ENCODE assay signal across 8 cellular contexts in the genomic region with DNA sequence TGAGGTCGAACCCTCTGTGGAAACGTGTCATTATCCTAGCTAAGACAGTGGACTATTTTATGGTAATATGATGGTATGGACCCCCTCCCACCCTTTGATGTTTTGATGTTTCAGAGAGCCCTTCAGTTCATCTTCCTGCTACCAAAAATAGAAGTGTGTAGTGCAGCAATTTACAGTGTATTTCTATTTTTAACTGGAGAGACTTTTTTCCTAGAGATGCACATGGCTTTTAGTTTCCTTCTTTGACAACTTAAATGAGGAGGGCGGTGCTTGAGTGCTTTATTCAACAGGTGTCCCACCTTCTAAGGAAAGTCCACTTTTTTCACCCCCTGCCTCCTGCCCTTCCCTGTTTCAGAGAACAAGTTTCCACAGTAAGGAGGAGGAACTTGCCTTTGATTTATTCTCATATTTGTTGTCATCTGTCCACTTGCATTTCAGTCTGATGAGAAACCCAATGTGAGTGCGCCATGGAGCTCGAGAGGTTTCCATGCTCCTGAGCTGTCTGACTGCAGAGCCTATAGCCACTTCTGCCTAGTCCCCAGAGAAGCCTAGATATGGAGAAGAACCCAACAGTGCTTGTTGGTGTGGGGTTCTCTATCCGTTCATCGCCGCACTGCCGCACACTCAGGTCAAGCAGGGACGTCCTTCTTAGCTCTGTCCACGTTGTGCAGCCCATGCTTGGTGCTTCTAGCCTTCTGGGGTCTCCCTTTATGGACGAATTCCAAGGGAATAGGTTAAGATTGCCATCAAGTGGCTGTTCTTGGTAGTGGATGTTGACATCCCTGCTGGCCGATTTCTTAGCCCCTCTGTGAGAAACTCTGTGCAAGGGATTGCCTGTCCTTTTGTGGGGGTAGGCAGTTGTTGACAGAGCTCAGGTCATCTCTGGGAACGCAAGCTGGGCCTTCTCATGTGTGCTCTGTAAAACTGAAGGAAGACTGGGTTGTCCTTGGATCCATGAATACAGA.
DNase-seq lines count a peak whose midpoint lies in the region; ATAC-seq and TF ChIP-seq lines count a peak whose summit lies in the region.

No MANE protein-coding gene starts in this region.

- H3K4me3 Mint-ChIP-seq in Calu3 (ENCODE audit: low read depth, unreplicated experiment): no peak overlapping the region
- H3K4me3 Mint-ChIP-seq in nephron: peak overlapping the region; percentile 2 to 59 (median 53)

- H3K4me1 Mint-ChIP-seq in Calu3 (ENCODE audit: low read depth, unreplicated experiment) (peaks cover 7% of the 10 kb centered on the region), nephron (peaks cover 67% of the 10 kb centered on the region)

- H3K4me1 ChIP-seq in HAP-1: peaks cover 2% of the 10 kb centered on the region; the same call in 1 of the 2 replicates
- H3K4me1 ChIP-seq in SJCRH30: 0 out of 2 replicates have a peak, but pooled peaks cover 3% of the 10 kb centered on the region

- intact Hi-C loops in Calu3 (cut with micrococcal nuclease; ENCODE audit: unreplicated experiment): loop anchor here (5.0 kb wide), 1 partner anchor 68 kb away; no protein-coding TSS in a partner anchor

- BruUV-seq in Calu3 (replicated peaks; lab: Mats Ljungman, UMichigan): no TSS peak

- ATAC-seq in esophagus mucosa: peak; percentile 9
- ATAC-seq in GM18909 (IDR thresholded peaks at IDR 0.05; ENCODE audit: poor library complexity, unreplicated experiment): no peak
- no peak for ATAC-seq in GM18873 (IDR thresholded peaks at IDR 0.05; ENCODE audit: low FRiP score, unreplicated experiment)

- H3K9me3 ChIP-seq in HAP-1 (no peaks in the 10 kb centered on the region; the same call in 1 of the 2 replicates), SJCRH30 (replicated peaks) (no peaks in the 10 kb centered on the region)

- TF ChIP-seq CTCF in Calu3 (IDR thresholded peaks at IDR 0.05; ENCODE audit: unreplicated experiment) (peak; percentile 50), nephron (IDR thresholded peaks at IDR 0.05; ENCODE audit: unreplicated experiment in 3 of 3) (peak; percentile 76 to 79 (median 77))

- CTCF ChIA-PET in Calu3 (lab: Charles Lee): interaction anchor here (0.5 to 1.2 kb wide), 3 partner anchors 11 to 509 kb away, joined by 3 to 4 read pairs (median 3); no protein-coding TSS in a partner anchor

- H3K36me3 Mint-ChIP-seq in Calu3 (ENCODE audit: insufficient read depth, unreplicated experiment) (peaks cover 4% of the 10 kb centered on the region), nephron (ENCODE audit: low read depth) (peaks cover 18% of the 10 kb centered on the region)

- H3K27me3 ChIP-seq in HAP-1 (ENCODE audit: low read depth): no peaks in the 10 kb centered on the region
- no peaks in the 10 kb centered on the region for H3K27me3 ChIP-seq in SJCRH30

- no peak overlapping the region for H3K27ac ChIP-seq in SJCRH30

- H3K27me3 Mint-ChIP-seq in Calu3 (ENCODE audit: unreplicated experiment): no peaks in the 10 kb centered on the region
- peaks cover 4% of the 10 kb centered on the region for H3K27me3 Mint-ChIP-seq in nephron (ENCODE audit: low read depth)

- H3K9me3 Mint-ChIP-seq in Calu3 (ENCODE audit: low read depth, unreplicated experiment): no peaks in the 10 kb centered on the region
- peaks cover 5% of the 10 kb centered on the region for H3K9me3 Mint-ChIP-seq in nephron

- H3K36me3 ChIP-seq in HAP-1 (replicated peaks): no peaks in the 10 kb centered on the region
- no peaks in the 10 kb centered on the region for H3K36me3 ChIP-seq in SJCRH30

- H3K4me3 ChIP-seq in HAP-1: no peak overlapping the region
- no peak overlapping the region for H3K4me3 ChIP-seq in SJCRH30

- in situ Hi-C loops in HAP-1 (cut with MboI; ENCODE audit: low sequenced_read_pairs): loop anchor here (10.0 kb wide), 1 partner anchor 1175 kb away; no protein-coding TSS in a partner anchor

- H3K27ac Mint-ChIP-seq in Calu3 (ENCODE audit: unreplicated experiment) (no peak overlapping the region), nephron (peak overlapping the region; percentile 62 to 80 (median 70))

- peak; percentile 15 for DNase-seq in Calu3
- peak; percentile 57 to 68 for DNase-seq in HAP-1 (ENCODE audit: low spot score in 2 of 2)
- peak; percentile 43 to 72 for DNase-seq in SJCRH30
- DNase-seq in NCI-H187 treated with DMSO at 0.1 percent for 48 hours (lab: John Stamatoyannopoulos, UW): no peak
